ENCODE assay signal across 17 cellular contexts in genomic region chr7:2263176-2263575, GRCh38.
"Had no signal": no experiment of that assay in that cellular context is flagged by ENCODE, and none has a peak within 500 bp of the region (broad histone marks: within the 10 kb centered on the region; RNA-seq: fewer than 3 reads in every experiment).

No MANE protein-coding gene starts in this region.

- H3K9me3 ChIP-seq: esophagus squamous epithelium, gastroesophageal sphincter, psoas muscle, right lobe of liver, tibial artery, upper lobe of left lung, uterus had no signal

- H3K4me1 ChIP-seq: gastroesophageal sphincter, psoas muscle, right lobe of liver, uterus had no signal

- H3K27ac ChIP-seq: esophagus squamous epithelium, gastroesophageal sphincter, psoas muscle, right lobe of liver, tibial artery, upper lobe of left lung, uterus had no signal

- DNase-seq: effector memory CD8-positive, alpha-beta T cell; esophagus squamous epithelium; foreskin fibroblast; glutamatergic neuron; islet precursor cell; psoas muscle; retina; stimulated activated CD4-positive, alpha-beta T cell treated with anti-CD3 and anti-CD28 coated beads, Interleukin-12 subunit alpha, Interleukin-12 subunit beta, amount 100 ng/mL, for 4 hours; stimulated activated naive CD8-positive, alpha-beta T cell treated with anti-CD3 and anti-CD28 coated beads, Interleukin-15, Interleukin-2, amounts not matched to agents 100 U/mL and 50 U/mL, for 24 hours; tibial artery; upper lobe of left lung; uterus had no signal

- H3K36me3 ChIP-seq: right lobe of liver, uterus had no signal

- H3K9me3 Mint-ChIP-seq: effector memory CD8-positive, alpha-beta T cell; mesothelial cell of epicardium; nephron had no signal

- H3K4me3 Mint-ChIP-seq: effector memory CD8-positive, alpha-beta T cell; mesothelial cell of epicardium; nephron had no signal

- H3K4me3 ChIP-seq: esophagus squamous epithelium, gastroesophageal sphincter, psoas muscle, right lobe of liver, tibial artery, upper lobe of left lung, uterus had no signal

- ATAC-seq: effector memory CD8-positive, alpha-beta T cell; gastroesophageal sphincter; left lobe of liver; psoas muscle; stimulated activated naive CD8-positive, alpha-beta T cell treated with anti-CD3 and anti-CD28 coated beads, Interleukin-15, Interleukin-2, amounts not matched to agents 100 U/mL and 50 U/mL, for 24 hours had no signal

- H3K27ac Mint-ChIP-seq: effector memory CD8-positive, alpha-beta T cell; mesothelial cell of epicardium had no signal

- H3K27me3 Mint-ChIP-seq: effector memory CD8-positive, alpha-beta T cell had no signal

- H3K27me3 ChIP-seq: esophagus squamous epithelium, gastroesophageal sphincter, right lobe of liver, tibial artery, upper lobe of left lung, uterus had no signal
